Comparison of ENCODE assay signal across 8 cellular contexts in the genomic region with DNA sequence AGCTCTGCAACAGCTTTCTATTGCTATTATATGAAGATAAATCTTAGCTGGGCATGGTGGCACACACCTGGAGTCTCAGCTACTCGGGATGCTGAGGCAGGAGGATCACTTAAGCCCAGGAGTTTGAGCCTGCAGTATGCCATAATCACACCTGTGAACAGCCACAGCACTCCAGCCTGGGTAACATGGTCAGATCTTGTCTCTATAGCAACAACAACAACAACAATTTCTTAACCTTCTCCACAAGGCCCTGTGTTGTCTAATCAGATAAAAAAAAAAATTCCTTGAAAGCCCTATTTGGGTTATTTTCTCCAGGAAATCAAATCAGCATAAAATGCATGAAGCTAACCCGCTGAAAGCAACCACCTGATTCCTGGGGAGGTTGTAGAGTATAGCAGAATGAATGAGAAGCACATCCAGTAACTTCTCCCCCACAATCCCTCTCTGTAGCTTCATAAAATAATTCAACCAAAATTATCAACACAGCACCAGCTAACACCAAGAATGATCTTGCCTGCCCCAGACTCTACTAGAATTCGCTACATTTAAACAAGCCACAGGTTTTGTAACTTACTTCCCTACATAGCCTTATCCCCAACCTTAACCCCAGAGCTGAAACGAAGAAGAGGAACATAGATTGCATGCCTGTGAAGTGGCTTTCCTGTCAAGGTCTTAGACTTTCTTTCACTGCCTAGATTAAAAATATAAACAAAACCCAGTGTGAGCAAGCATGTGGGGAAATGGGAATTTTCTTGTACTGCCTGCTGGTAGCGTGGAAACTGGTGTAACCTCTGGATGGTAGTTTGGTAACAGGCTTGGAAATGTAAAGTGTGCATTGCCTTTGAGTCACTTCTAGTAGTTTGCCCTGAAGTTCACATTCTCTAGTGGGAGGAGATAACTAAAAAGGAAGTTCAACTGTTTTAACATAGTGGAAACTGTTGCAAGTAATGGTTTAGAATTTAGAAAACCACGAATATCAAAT. TPM values are rescaled to one million over a fixed set of nuclear protein-coding genes. Genes with fewer than 3 reads are reported as not detected.
DNase-seq lines count a peak whose midpoint lies in the region; ATAC-seq and TF ChIP-seq lines count a peak whose summit lies in the region.

No MANE protein-coding gene starts in this region.

- H3K4me1 ChIP-seq in OCI-LY7 (ENCODE audit: insufficient read depth, low read length, poor library complexity, severe bottlenecking) (no peaks in the 10 kb centered on the region), BE2C (no peaks in the 10 kb centered on the region)

- H3K36me3 Mint-ChIP-seq in nephron progenitor cell (ENCODE audit: low read depth) = no peaks in the 10 kb centered on the region

- ATAC-seq in GM18870 (IDR thresholded peaks at IDR 0.05; ENCODE audit: unreplicated experiment) = peak; percentile 52
- ATAC-seq in HG02678 (IDR thresholded peaks at IDR 0.05; ENCODE audit: unreplicated experiment) = peak; percentile 71

- DNase-seq in OCI-LY7 (ENCODE audit: low spot score) = peak; percentile 11
- peak; percentile 87 for DNase-seq in iris pigment epithelial cell (ENCODE audit: low read depth)
- no peak for DNase-seq in LoVo (ENCODE audit: low spot score)
- DNase-seq in nephron progenitor cell = no peak
- no peak for DNase-seq in BE2C
- DNase-seq in NCI-H748 (lab: John Stamatoyannopoulos, UW; ENCODE audit: unreplicated experiment) = no peak

- H3K4me2 ChIP-seq in OCI-LY7 (ENCODE audit: low read length) = no peak overlapping the region

- no peaks in the 10 kb centered on the region for H3K9me3 Mint-ChIP-seq in nephron progenitor cell

- CTCF ChIA-PET in OCI-LY7 (lab: Charles Lee; ENCODE audit: unreplicated experiment) = no interaction called here

- H2AFZ ChIP-seq in OCI-LY7 (ENCODE audit: low read length) = peak overlapping the region; percentile 62

- no peaks in the 10 kb centered on the region for H4K20me1 ChIP-seq in OCI-LY7 (ENCODE audit: insufficient read depth, low read length)

- H3K27me3 Mint-ChIP-seq in nephron progenitor cell (ENCODE audit: low read depth, poor library complexity) = no peaks in the 10 kb centered on the region

- TF ChIP-seq CTCF in OCI-LY7 (conservative IDR thresholded peaks at IDR 0.05; ENCODE audit: low read length) (no peak), nephron progenitor cell (IDR thresholded peaks at IDR 0.05) (no peak), BE2C (IDR thresholded peaks at IDR 0.05; ENCODE audit: low read depth, low read length) (no peak)

- no peaks in the 10 kb centered on the region for H3K9me2 ChIP-seq in OCI-LY7 (ENCODE audit: insufficient read depth, low read length)

- H3K79me2 ChIP-seq in OCI-LY7 (ENCODE audit: insufficient read depth, low read depth, low read length) = no peaks in the 10 kb centered on the region

- H3K9me3 ChIP-seq in OCI-LY7 (ENCODE audit: low read length) = 0 out of 2 replicates have a peak, but pooled peaks cover 3% of the 10 kb centered on the region
- no peaks in the 10 kb centered on the region for H3K9me3 ChIP-seq in BE2C

- H3K36me3 ChIP-seq in OCI-LY7 (ENCODE audit: insufficient read depth, low read length) = no peaks in the 10 kb centered on the region
- H3K36me3 ChIP-seq in BE2C = no peaks in the 10 kb centered on the region

- H3K4me3 Mint-ChIP-seq in nephron progenitor cell = no peak overlapping the region

- no peak overlapping the region for H3K27ac ChIP-seq in OCI-LY7 (ENCODE audit: low read depth, low read length, poor library complexity, severe bottlenecking)

- no peaks in the 10 kb centered on the region for H3K27me3 ChIP-seq in BE2C

- POLR2A ChIA-PET in OCI-LY7 (lab: Charles Lee) = no interaction called here

- intact Hi-C loops in OCI-LY7 (cut with micrococcal nuclease; ENCODE audit: unreplicated experiment) = no loop called here

- no peak overlapping the region for H3K27ac Mint-ChIP-seq in nephron progenitor cell

- no peak overlapping the region for H3K4me3 ChIP-seq in OCI-LY7 (ENCODE audit: low read depth, low read length, poor library complexity, severe bottlenecking)
- no peak overlapping the region for H3K4me3 ChIP-seq in BE2C (ENCODE audit: low read depth, low read length)

- no TSS peak for BruUV-seq in OCI-LY7 (replicated peaks; lab: Mats Ljungman, UMichigan)

- no peaks in the 10 kb centered on the region for H3K4me1 Mint-ChIP-seq in nephron progenitor cell

RNA-seq across cellular contexts. Expression of gene STK38L, which starts 6.0 kb away (rescaled TPM):
- 15.2 and 18.9 TPM in 2 replicates for total RNA-seq in OCI-LY7 (2014; rRNA removed; shearing (Covaris generic))
- total RNA-seq in OCI-LY7 (2022) = 29.9 and 31.9 TPM in 2 replicates
- 12.4 TPM for polyA plus RNA-seq in BE2C (2012; ENCODE audit: insufficient read depth, insufficient read length, low read depth)

Comparison
In these comparisons a context has a peak if more than half of its experiments do, and no peak if none do; other contexts are left out.
1. DNase-seq: peak in OCI-LY7 (single experiment) and iris pigment epithelial cell (single experiment); none in LoVo (single experiment), nephron progenitor cell (single experiment), BE2C (single experiment) and NCI-H748 (single experiment).